In the genomic region with DNA sequence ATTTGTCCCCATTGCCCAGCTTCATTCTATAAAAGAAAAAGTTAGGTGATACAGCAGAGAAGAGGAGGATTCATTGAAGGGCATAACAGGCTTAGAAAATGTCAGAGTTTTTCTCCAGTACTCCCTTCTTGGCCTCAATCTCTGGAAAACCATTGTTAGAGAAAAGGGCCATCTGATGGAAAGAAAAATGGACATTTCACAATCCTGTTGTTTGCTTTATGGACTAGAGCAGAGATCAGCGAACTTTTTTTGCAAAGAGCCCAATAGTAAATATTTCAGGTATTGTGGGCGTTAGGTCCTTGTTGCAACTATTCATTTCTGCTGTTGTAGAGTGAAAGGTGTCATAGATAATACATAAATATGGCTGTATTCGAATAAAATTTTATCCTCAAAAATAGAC, we compare ENCODE assay signal across 20 cellular contexts.
"Had no signal": no experiment of that assay in that cellular context is flagged by ENCODE, and none has a peak within 500 bp of the region (broad histone marks: within the 10 kb centered on the region; RNA-seq: fewer than 3 reads in every experiment).

No MANE protein-coding gene starts in this region.

- H3K4me1 ChIP-seq: gastrocnemius medialis, heart right ventricle, left ventricle myocardium inferior, lower lobe of right lung had no signal

- H3K27ac ChIP-seq: coronary artery, dorsolateral prefrontal cortex, esophagus squamous epithelium, gastrocnemius medialis, heart right ventricle, left ventricle myocardium inferior, lower lobe of right lung had no signal

- H3K4me1 Mint-ChIP-seq: mesothelial cell of epicardium had no signal

- H3K36me3 ChIP-seq: esophagus squamous epithelium, gastrocnemius medialis, heart right ventricle, left ventricle myocardium inferior, lower lobe of right lung had no signal

- H3K27me3 ChIP-seq: dorsolateral prefrontal cortex, esophagus squamous epithelium, gastrocnemius medialis had no signal

- H3K27ac Mint-ChIP-seq: mesothelial cell of epicardium, naive B cell had no signal

- H3K27me3 Mint-ChIP-seq: naive B cell had no signal

- H3K4me3 Mint-ChIP-seq: mesothelial cell of epicardium, naive B cell had no signal

- H3K9me3 ChIP-seq: esophagus squamous epithelium, gastrocnemius medialis, heart right ventricle, left ventricle myocardium inferior, lower lobe of right lung, mucosa of descending colon had no signal

- H3K36me3 Mint-ChIP-seq: mesothelial cell of epicardium, naive B cell had no signal

- H3K4me3 ChIP-seq: coronary artery, dorsolateral prefrontal cortex, esophagus squamous epithelium, gastrocnemius medialis, heart right ventricle, left ventricle myocardium inferior, lower lobe of right lung, mucosa of descending colon had no signal

- DNase-seq: dermis blood vessel endothelial cell; dorsolateral prefrontal cortex; effector CD4-positive, alpha-beta T cell; effector memory CD4-positive, alpha-beta T cell; esophagus squamous epithelium; foreskin fibroblast; foreskin melanocyte; gastrocnemius medialis; glutamatergic neuron; head of caudate nucleus; heart right ventricle; hippocampal formation; left cardiac atrium; left ventricle myocardium inferior; lower lobe of right lung; mesenchymal stem cell; mucosa of descending colon; naive B cell had no signal

- ATAC-seq: gastrocnemius medialis, heart right ventricle, left cardiac atrium, lower lobe of right lung, mucosa of descending colon had no signal
